Comparison of ENCODE assay signal across 1 cellular context in the genomic region with DNA sequence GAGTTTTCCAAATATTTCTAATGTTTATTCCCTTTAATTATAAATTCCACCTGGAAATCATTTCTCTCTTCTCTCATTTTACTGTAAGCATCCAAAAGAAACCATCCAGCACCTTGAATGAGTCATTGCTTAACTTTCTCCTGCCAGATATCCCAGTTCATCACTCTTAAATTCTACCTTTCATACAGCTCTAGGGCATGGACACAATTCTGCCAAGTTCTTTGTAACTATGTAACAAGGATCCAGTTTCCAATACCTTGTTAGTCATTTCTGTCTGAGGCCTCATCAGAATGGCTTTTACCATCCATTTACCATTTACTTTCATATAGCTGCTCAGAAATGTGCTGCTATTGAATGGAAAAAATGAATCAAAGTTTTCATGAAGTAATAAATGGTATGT.
TF ChIP-seq lines count a peak whose summit lies in the region.

No MANE protein-coding gene starts in this region.

TF ChIP-seq in IMR-90, 13 proteins besides CTCF, POLR2A, EP300 and RAD21 (continued from another document):
- TF ChIP-seq, protein P1, sequence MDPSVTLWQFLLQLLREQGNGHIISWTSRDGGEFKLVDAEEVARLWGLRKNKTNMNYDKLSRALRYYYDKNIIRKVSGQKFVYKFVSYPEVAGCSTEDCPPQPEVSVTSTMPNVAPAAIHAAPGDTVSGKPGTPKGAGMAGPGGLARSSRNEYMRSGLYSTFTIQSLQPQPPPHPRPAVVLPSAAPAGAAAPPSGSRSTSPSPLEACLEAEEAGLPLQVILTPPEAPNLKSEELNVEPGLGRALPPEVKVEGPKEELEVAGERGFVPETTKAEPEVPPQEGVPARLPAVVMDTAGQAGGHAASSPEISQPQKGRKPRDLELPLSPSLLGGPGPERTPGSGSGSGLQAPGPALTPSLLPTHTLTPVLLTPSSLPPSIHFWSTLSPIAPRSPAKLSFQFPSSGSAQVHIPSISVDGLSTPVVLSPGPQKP (IDR thresholded peaks at IDR 0.05; ENCODE audit: borderline replicate concordance, low read depth, low read length): no peak
- TF ChIP-seq CEBPB (IDR thresholded peaks at IDR 0.05; ENCODE audit: low read depth, low read length) (no peak), NFE2L2 (IDR thresholded peaks at IDR 0.05; ENCODE audit: low read depth, low read length) (no peak), BHLHE40 (IDR thresholded peaks at IDR 0.05; ENCODE audit: low read depth, low read length) (no peak), SMC3 (IDR thresholded peaks at IDR 0.05; ENCODE audit: low read depth, low read length) (no peak), RCOR1 (IDR thresholded peaks at IDR 0.05; ENCODE audit: insufficient replicate concordance, low read length) (no peak), MAFK (IDR thresholded peaks at IDR 0.05; ENCODE audit: low read depth, low read length) (no peak), CHD1 (IDR thresholded peaks at IDR 0.05; ENCODE audit: low read depth, low read length) (no peak), RFX5 (IDR thresholded peaks at IDR 0.05; ENCODE audit: low read depth, low read length) (no peak), FOS (IDR thresholded peaks at IDR 0.05; ENCODE audit: low read depth, low read length) (no peak), MAZ (IDR thresholded peaks at IDR 0.05; ENCODE audit: borderline replicate concordance, low read depth, low read length) (no peak)
- TF ChIP-seq, protein P2, sequence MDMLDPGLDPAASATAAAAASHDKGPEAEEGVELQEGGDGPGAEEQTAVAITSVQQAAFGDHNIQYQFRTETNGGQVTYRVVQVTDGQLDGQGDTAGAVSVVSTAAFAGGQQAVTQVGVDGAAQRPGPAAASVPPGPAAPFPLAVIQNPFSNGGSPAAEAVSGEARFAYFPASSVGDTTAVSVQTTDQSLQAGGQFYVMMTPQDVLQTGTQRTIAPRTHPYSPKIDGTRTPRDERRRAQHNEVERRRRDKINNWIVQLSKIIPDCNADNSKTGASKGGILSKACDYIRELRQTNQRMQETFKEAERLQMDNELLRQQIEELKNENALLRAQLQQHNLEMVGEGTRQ (IDR thresholded peaks at IDR 0.05; ENCODE audit: low read depth, low read length): no peak
